In the genomic region with DNA sequence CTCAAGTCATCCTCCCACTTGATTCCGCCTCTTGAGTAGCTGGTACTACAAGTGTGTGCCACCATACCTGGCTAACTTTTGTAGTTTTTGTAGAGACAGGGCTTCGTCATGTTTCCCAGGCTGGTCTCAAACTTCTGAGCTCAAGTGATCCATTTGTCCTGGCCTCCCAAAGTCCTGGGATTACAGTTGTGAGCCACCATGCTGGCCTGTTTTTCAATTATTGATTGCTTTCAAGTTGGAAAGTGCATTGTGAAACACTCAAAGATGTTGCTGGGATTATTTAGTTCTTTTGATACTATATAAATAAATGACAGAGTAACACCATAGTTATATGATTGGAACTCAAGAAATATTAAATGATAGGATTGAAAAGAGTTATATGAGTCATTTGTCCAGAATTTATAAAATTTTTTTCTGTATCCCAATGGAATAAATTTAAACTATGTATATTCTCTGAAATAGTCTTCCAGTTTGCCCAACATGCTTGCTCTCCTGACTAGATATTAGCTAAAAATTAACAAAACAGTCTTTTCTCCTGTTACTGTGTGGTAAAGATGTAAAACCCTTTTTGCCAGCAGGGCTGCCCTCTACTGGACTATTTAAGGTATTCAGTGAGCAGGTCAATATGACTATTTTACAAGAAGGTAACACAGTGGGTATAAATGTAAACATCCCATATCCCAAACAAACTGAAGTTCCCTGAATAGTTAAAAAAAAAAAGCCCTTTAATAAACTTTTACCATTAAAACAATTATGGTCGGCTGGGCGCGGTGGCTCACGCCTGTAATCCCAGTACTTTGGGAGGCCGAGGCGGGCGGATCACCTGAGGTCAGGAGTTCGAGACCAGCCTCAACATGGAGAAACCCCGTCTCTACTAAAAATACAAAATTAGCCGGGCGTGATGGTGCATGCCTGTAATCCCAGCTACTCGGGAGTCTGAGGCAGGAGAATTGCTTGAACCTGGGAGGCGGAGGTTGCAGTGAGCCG, we compare ENCODE assay signal across 8 cellular contexts. TPM values are rescaled to one million over a fixed set of nuclear protein-coding genes. Genes with fewer than 3 reads are reported as not detected.
DNase-seq lines count a peak whose midpoint lies in the region; ATAC-seq and TF ChIP-seq lines count a peak whose summit lies in the region.

No MANE protein-coding gene starts in this region.

- WGBS in mesenchymal stem cell, result 87% methylated on average over 13 of the region's 16 CpGs

- CTCF ChIA-PET in activated CD8-positive, alpha-beta memory T cell treated with anti-CD3 and anti-CD28 coated beads, Interleukin-2, amount 10 ng/mL, durations not matched to agents 7 days and 5 days (lab: Charles Lee), result interaction anchor here (0.6 to 2.1 kb wide), 17 partner anchors 9 to 219 kb away, joined by 3 to 21 read pairs (median 5); no protein-coding TSS in a partner anchor

- no peaks in the 10 kb centered on the region for H3K27me3 ChIP-seq in SJCRH30
- no peaks in the 10 kb centered on the region for H3K27me3 ChIP-seq in mesenchymal stem cell (ENCODE audit: control insufficient read depth in 1 of 2, insufficient read depth in 1 of 2, low read length in 2 of 2)

- TF ChIP-seq RAD21 in Ishikawa (IDR thresholded peaks at IDR 0.05; ENCODE audit: low read depth), result peak; percentile 81

- no peak overlapping the region for H2AFZ ChIP-seq in mesenchymal stem cell (ENCODE audit: low read depth, low read length)

- H3K36me3 ChIP-seq in SJCRH30, result peaks cover 20% of the 10 kb centered on the region
- H3K36me3 ChIP-seq in mesenchymal stem cell (ENCODE audit: control insufficient read depth in 1 of 2, insufficient read depth in 2 of 2, low read depth in 1 of 2, low read length in 2 of 2), result peaks cover 0 to 21% of the 10 kb centered on the region in 2 experiments

- no peak for TF ChIP-seq EP300 in Ishikawa (IDR thresholded peaks at IDR 0.05; ENCODE audit: borderline replicate concordance)

- H4K91ac ChIP-seq in mesenchymal stem cell (ENCODE audit: low read length), result no peak overlapping the region

- H3K27me3 Mint-ChIP-seq in activated CD8-positive, alpha-beta memory T cell treated with anti-CD3 and anti-CD28 coated beads, Interleukin-2, amount 10 ng/mL, durations not matched to agents 7 days and 5 days, result no peaks in the 10 kb centered on the region

- no peak for DNase-seq in activated CD8-positive, alpha-beta memory T cell treated with anti-CD3 and anti-CD28 coated beads, Interleukin-2, amount 10 ng/mL, durations not matched to agents 7 days and 5 days
- no peak for DNase-seq in activated CD8-positive, alpha-beta memory T cell treated with anti-CD3 and anti-CD28 coated beads, Interleukin-2, amount 50 U/mL, for 4 hours
- DNase-seq in SJCRH30 (peak; percentile 45 to 77), dermis microvascular lymphatic vessel endothelial cell (ENCODE audit: low read depth in 2 of 2) (peak; percentile 51 to 69), mesenchymal stem cell (peak; percentile 69), T-helper 9 cell (no peak)

- H3K14ac ChIP-seq in mesenchymal stem cell (ENCODE audit: low read length in 2 of 2), result no peak overlapping the region

- peak; percentile 70 for ATAC-seq in activated CD8-positive, alpha-beta memory T cell treated with anti-CD3 and anti-CD28 coated beads, Interleukin-2, amount 10 ng/mL, durations not matched to agents 7 days and 5 days
- peak; percentile 93 for ATAC-seq in GM21619 (IDR thresholded peaks at IDR 0.05; ENCODE audit: unreplicated experiment)

- no peak overlapping the region for H3K18ac ChIP-seq in mesenchymal stem cell (ENCODE audit: low read depth in 1 of 2, low read length in 2 of 2)

- no peak overlapping the region for H3K23ac ChIP-seq in mesenchymal stem cell (ENCODE audit: low read length in 2 of 2)

- H3K4ac ChIP-seq in mesenchymal stem cell (ENCODE audit: low read depth in 1 of 2, low read length in 2 of 2), result peak overlapping the region in 1 of 2 experiments; percentile 28

- peak overlapping the region; percentile 64 for H2AK5ac ChIP-seq in mesenchymal stem cell (ENCODE audit: low read length, severe bottlenecking)

- no peak overlapping the region for H4K8ac ChIP-seq in mesenchymal stem cell (ENCODE audit: low read length)

- peaks cover 12% of the 10 kb centered on the region for H3K4me1 Mint-ChIP-seq in activated CD8-positive, alpha-beta memory T cell treated with anti-CD3 and anti-CD28 coated beads, Interleukin-2, amount 10 ng/mL, durations not matched to agents 7 days and 5 days

- no peak overlapping the region for H2BK12ac ChIP-seq in mesenchymal stem cell (ENCODE audit: low read length in 2 of 2)

- H3K4me1 ChIP-seq in SJCRH30, result peaks cover 7% of the 10 kb centered on the region; the same call in 1 of the 2 replicates
- peaks cover 9% of the 10 kb centered on the region for H3K4me1 ChIP-seq in mesenchymal stem cell (ENCODE audit: control insufficient read depth, insufficient read depth, low read depth, low read length)

- no peaks in the 10 kb centered on the region for H3K9me3 ChIP-seq in SJCRH30 (replicated peaks)
- H3K9me3 ChIP-seq in mesenchymal stem cell (ENCODE audit: control insufficient read depth, low read length), result no peaks in the 10 kb centered on the region

- peaks cover 2% of the 10 kb centered on the region for H3K36me3 Mint-ChIP-seq in activated CD8-positive, alpha-beta memory T cell treated with anti-CD3 and anti-CD28 coated beads, Interleukin-2, amount 10 ng/mL, durations not matched to agents 7 days and 5 days

- no peak overlapping the region for H3K4me2 ChIP-seq in mesenchymal stem cell (ENCODE audit: low read length, poor library complexity, severe bottlenecking)

- H3K79me1 ChIP-seq in mesenchymal stem cell (replicated peaks; ENCODE audit: low read length, poor library complexity, severe bottlenecking), result peaks cover 17% of the 10 kb centered on the region

- no peak overlapping the region for H2BK120ac ChIP-seq in mesenchymal stem cell (ENCODE audit: low read depth, low read length)

- H2BK5ac ChIP-seq in mesenchymal stem cell (ENCODE audit: low read depth, low read length, poor library complexity, severe bottlenecking), result no peak overlapping the region

- H3K4me3 ChIP-seq in SJCRH30 (no peak overlapping the region), mesenchymal stem cell (ENCODE audit: insufficient read depth in 1 of 2, low read depth in 1 of 2, low read length in 2 of 2) (no peak overlapping the region)

- no peaks in the 10 kb centered on the region for H3K9me3 Mint-ChIP-seq in activated CD8-positive, alpha-beta memory T cell treated with anti-CD3 and anti-CD28 coated beads, Interleukin-2, amount 10 ng/mL, durations not matched to agents 7 days and 5 days (ENCODE audit: low read depth)

- H2BK15ac ChIP-seq in mesenchymal stem cell (ENCODE audit: low read depth, poor library complexity, severe bottlenecking), result no peak overlapping the region

- no peak overlapping the region for H3K27ac Mint-ChIP-seq in activated CD8-positive, alpha-beta memory T cell treated with anti-CD3 and anti-CD28 coated beads, Interleukin-2, amount 10 ng/mL, durations not matched to agents 7 days and 5 days

- no peak overlapping the region for H3K4me3 Mint-ChIP-seq in activated CD8-positive, alpha-beta memory T cell treated with anti-CD3 and anti-CD28 coated beads, Interleukin-2, amount 10 ng/mL, durations not matched to agents 7 days and 5 days

- H3K27ac ChIP-seq in SJCRH30 (no peak overlapping the region), mesenchymal stem cell (ENCODE audit: low read length, poor library complexity, severe bottlenecking) (peak overlapping the region; percentile 5)

- H3K9ac ChIP-seq in mesenchymal stem cell (ENCODE audit: low read length), result peak overlapping the region; percentile 15

TF ChIP-seq in Ishikawa, 13 proteins besides CTCF, POLR2A, EP300 and RAD21 (continues in another document):
- TF ChIP-seq, protein P1, sequence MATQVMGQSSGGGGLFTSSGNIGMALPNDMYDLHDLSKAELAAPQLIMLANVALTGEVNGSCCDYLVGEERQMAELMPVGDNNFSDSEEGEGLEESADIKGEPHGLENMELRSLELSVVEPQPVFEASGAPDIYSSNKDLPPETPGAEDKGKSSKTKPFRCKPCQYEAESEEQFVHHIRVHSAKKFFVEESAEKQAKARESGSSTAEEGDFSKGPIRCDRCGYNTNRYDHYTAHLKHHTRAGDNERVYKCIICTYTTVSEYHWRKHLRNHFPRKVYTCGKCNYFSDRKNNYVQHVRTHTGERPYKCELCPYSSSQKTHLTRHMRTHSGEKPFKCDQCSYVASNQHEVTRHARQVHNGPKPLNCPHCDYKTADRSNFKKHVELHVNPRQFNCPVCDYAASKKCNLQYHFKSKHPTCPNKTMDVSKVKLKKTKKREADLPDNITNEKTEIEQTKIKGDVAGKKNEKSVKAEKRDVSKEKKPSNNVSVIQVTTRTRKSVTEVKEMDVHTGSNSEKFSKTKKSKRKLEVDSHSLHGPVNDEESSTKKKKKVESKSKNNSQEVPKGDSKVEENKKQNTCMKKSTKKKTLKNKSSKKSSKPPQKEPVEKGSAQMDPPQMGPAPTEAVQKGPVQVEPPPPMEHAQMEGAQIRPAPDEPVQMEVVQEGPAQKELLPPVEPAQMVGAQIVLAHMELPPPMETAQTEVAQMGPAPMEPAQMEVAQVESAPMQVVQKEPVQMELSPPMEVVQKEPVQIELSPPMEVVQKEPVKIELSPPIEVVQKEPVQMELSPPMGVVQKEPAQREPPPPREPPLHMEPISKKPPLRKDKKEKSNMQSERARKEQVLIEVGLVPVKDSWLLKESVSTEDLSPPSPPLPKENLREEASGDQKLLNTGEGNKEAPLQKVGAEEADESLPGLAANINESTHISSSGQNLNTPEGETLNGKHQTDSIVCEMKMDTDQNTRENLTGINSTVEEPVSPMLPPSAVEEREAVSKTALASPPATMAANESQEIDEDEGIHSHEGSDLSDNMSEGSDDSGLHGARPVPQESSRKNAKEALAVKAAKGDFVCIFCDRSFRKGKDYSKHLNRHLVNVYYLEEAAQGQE (IDR thresholded peaks at IDR 0.05; ENCODE audit: low read depth), result no peak
- TF ChIP-seq FOXM1 (IDR thresholded peaks at IDR 0.05; ENCODE audit: borderline replicate concordance, low read depth), result no peak
- TF ChIP-seq TCF12 (IDR thresholded peaks at IDR 0.05; ENCODE audit: low read depth), result no peak
- TF ChIP-seq TAF1 (IDR thresholded peaks at IDR 0.05; ENCODE audit: low read depth), result no peak
- TF ChIP-seq ZBTB7A (IDR thresholded peaks at IDR 0.05; ENCODE audit: low read depth), result no peak
- TF ChIP-seq CREB1 (IDR thresholded peaks at IDR 0.05; ENCODE audit: low read depth), result no peak
- TF ChIP-seq USF1 (IDR thresholded peaks at IDR 0.05), result no peak

RNA-seq across cellular contexts. Expression of gene ACSL3, which starts 42.7 kb away (rescaled TPM):
- 10 to 100 TPM; 32.1 to 58.7 TPM for total RNA-seq in activated CD8-positive, alpha-beta memory T cell treated with anti-CD3 and anti-CD28 coated beads, Interleukin-2, amount 10 ng/mL, durations not matched to agents 7 days and 5 days
- 140 and 168 TPM in 2 replicates for total RNA-seq in SJCRH30 (2014; rRNA removed; shearing (Covaris generic))
- total RNA-seq in dermis microvascular lymphatic vessel endothelial cell, result 105 and 136 TPM in 2 replicates
- 148 TPM for polyA plus RNA-seq in mesenchymal stem cell (2013, experiment 1 of 2)
- 157 TPM for polyA plus RNA-seq in mesenchymal stem cell (2013, experiment 2 of 2)

Comparison
In these comparisons a context has a peak if more than half of its experiments do, and no peak if none do; other contexts are left out.
1. DNase-seq: peak in SJCRH30 (2 of 2), dermis microvascular lymphatic vessel endothelial cell (2 of 2) and mesenchymal stem cell (single experiment); none in activated CD8-positive, alpha-beta memory T cell treated with anti-CD3 and anti-CD28 coated beads, Interleukin-2, amount 10 ng/mL, durations not matched to agents 7 days and 5 days (single experiment), activated CD8-positive, alpha-beta memory T cell treated with anti-CD3 and anti-CD28 coated beads, Interleukin-2, amount 50 U/mL, for 4 hours (single experiment) and T-helper 9 cell (single experiment).